8 cellular contexts compared by ENCODE assay signal in genomic region chrX:48890934-48891401, GRCh38. TPM values are rescaled to one million over a fixed set of nuclear protein-coding genes. Genes with fewer than 3 reads are reported as not detected.
DNase-seq lines count a peak whose midpoint lies in the region; ATAC-seq and TF ChIP-seq lines count a peak whose summit lies in the region.

No MANE protein-coding gene starts in this region.

- H3K27me3 ChIP-seq in MG63 (no peaks in the 10 kb centered on the region), mesenchymal stem cell (ENCODE audit: control insufficient read depth in 1 of 2, insufficient read depth in 1 of 2, low read length in 2 of 2) (no peaks in the 10 kb centered on the region)

- H2AK5ac ChIP-seq in mesenchymal stem cell (ENCODE audit: low read length, severe bottlenecking) = no peak overlapping the region

- no peak for DNase-seq in GM12865 (ENCODE audit: low read depth)
- no peak for DNase-seq in MG63
- DNase-seq in central memory CD8-positive, alpha-beta T cell (ENCODE audit: low spot score in 2 of 2) = no peak
- DNase-seq in mesenchymal stem cell = no peak
- DNase-seq in type B pancreatic cell (ENCODE audit: extremely low spot score, unreplicated experiment) = peak; percentile 71
- no peak for DNase-seq in activated gamma-delta T cell treated with Interleukin-2 at 50 U/mL for 16 hours
- DNase-seq in germinal center (ENCODE audit: low spot score) = no peak

- H3K79me1 ChIP-seq in mesenchymal stem cell (replicated peaks; ENCODE audit: low read length, poor library complexity, severe bottlenecking) = peaks cover 13% of the 10 kb centered on the region

- no peak overlapping the region for H2BK5ac ChIP-seq in mesenchymal stem cell (ENCODE audit: low read depth, low read length, poor library complexity, severe bottlenecking)

- TF ChIP-seq CTCF in GM12865 (IDR thresholded peaks at IDR 0.05; ENCODE audit: insufficient read depth, low read depth, low read length, missing control alignments) = no peak
- TF ChIP-seq CTCF in type B pancreatic cell (conservative IDR thresholded peaks at IDR 0.05) = no peak

- H3K14ac ChIP-seq in mesenchymal stem cell (ENCODE audit: low read length in 2 of 2) = no peak overlapping the region

- no peak overlapping the region for H3K23ac ChIP-seq in mesenchymal stem cell (ENCODE audit: low read length in 2 of 2)

- H3K18ac ChIP-seq in mesenchymal stem cell (ENCODE audit: low read depth in 1 of 2, low read length in 2 of 2) = peak overlapping the region; percentile 3 to 54

- H3K9me3 ChIP-seq in MG63 (no peaks in the 10 kb centered on the region), mesenchymal stem cell (ENCODE audit: control insufficient read depth, low read length) (no peaks in the 10 kb centered on the region)

- peak overlapping the region; percentile 72 for H3K4me2 ChIP-seq in mesenchymal stem cell (ENCODE audit: low read length, poor library complexity, severe bottlenecking)

- H3K36me3 ChIP-seq in MG63 (no peaks in the 10 kb centered on the region), mesenchymal stem cell (ENCODE audit: control insufficient read depth in 1 of 2, insufficient read depth in 2 of 2, low read depth in 1 of 2, low read length in 2 of 2) (peaks cover 10 to 23% of the 10 kb centered on the region in 2 experiments)

- H3K4me1 ChIP-seq in mesenchymal stem cell (ENCODE audit: control insufficient read depth, insufficient read depth, low read depth, low read length) = peaks cover 3% of the 10 kb centered on the region

- H3K4me3 ChIP-seq in GM12865 (ENCODE audit: low read depth, low read length) = peak overlapping the region; percentile 55
- H3K4me3 ChIP-seq in MG63 = peak overlapping the region; percentile 45
- peak overlapping the region; percentile 63 to 75 for H3K4me3 ChIP-seq in mesenchymal stem cell (ENCODE audit: insufficient read depth in 1 of 2, low read depth in 1 of 2, low read length in 2 of 2)

- H3K4me3 Mint-ChIP-seq in central memory CD8-positive, alpha-beta T cell = peak overlapping the region; percentile 77
- peak overlapping the region; percentile 88 for H3K4me3 Mint-ChIP-seq in type B pancreatic cell

- ATAC-seq in GM21529 (IDR thresholded peaks at IDR 0.05; ENCODE audit: unreplicated experiment) = peak; percentile 37
- peak; percentile 25 for ATAC-seq in central memory CD8-positive, alpha-beta T cell (replicated peaks; ENCODE audit: extremely low read depth, poor library complexity, severe bottlenecking)

- no peak overlapping the region for H4K91ac ChIP-seq in mesenchymal stem cell (ENCODE audit: low read length)

- no peak overlapping the region for H2AFZ ChIP-seq in mesenchymal stem cell (ENCODE audit: low read depth, low read length)

- H2BK12ac ChIP-seq in mesenchymal stem cell (ENCODE audit: low read length in 2 of 2) = no peak overlapping the region

- no peak overlapping the region for H2BK15ac ChIP-seq in mesenchymal stem cell (ENCODE audit: low read depth, poor library complexity, severe bottlenecking)

- 5% methylated on average over 8 of the region's 35 CpGs for WGBS in mesenchymal stem cell

- no peak overlapping the region for H3K27ac ChIP-seq in mesenchymal stem cell (ENCODE audit: low read length, poor library complexity, severe bottlenecking)

- peaks cover 9% of the 10 kb centered on the region for H3K36me3 Mint-ChIP-seq in central memory CD8-positive, alpha-beta T cell (ENCODE audit: insufficient read depth)
- peaks cover 4% of the 10 kb centered on the region for H3K36me3 Mint-ChIP-seq in type B pancreatic cell

- no peaks in the 10 kb centered on the region for H3K9me3 Mint-ChIP-seq in central memory CD8-positive, alpha-beta T cell
- H3K9me3 Mint-ChIP-seq in type B pancreatic cell = no peaks in the 10 kb centered on the region

- peak overlapping the region; percentile 47 for H3K27ac Mint-ChIP-seq in central memory CD8-positive, alpha-beta T cell (ENCODE audit: low read depth)
- H3K27ac Mint-ChIP-seq in type B pancreatic cell = peak overlapping the region; percentile 94

- H3K4ac ChIP-seq in mesenchymal stem cell (ENCODE audit: low read depth in 1 of 2, low read length in 2 of 2) = no peak overlapping the region

- peak overlapping the region; percentile 79 for H2BK120ac ChIP-seq in mesenchymal stem cell (ENCODE audit: low read depth, low read length)

- peak overlapping the region; percentile 62 for H3K9ac ChIP-seq in mesenchymal stem cell (ENCODE audit: low read length)

- H3K27me3 Mint-ChIP-seq in central memory CD8-positive, alpha-beta T cell = no peaks in the 10 kb centered on the region
- no peaks in the 10 kb centered on the region for H3K27me3 Mint-ChIP-seq in type B pancreatic cell

- peak overlapping the region; percentile 49 for H4K8ac ChIP-seq in mesenchymal stem cell (ENCODE audit: low read length)

- peaks cover 16% of the 10 kb centered on the region for H3K4me1 Mint-ChIP-seq in central memory CD8-positive, alpha-beta T cell
- H3K4me1 Mint-ChIP-seq in type B pancreatic cell (ENCODE audit: unreplicated experiment) = peaks cover 8% of the 10 kb centered on the region

RNA-seq across cellular contexts. Expression of gene TIMM17B, which starts 6.6 kb away (rescaled TPM):
- total RNA-seq in MG63 (2014; rRNA removed; shearing (Covaris generic); ENCODE audit: low replicate concordance) = 74.1 and 76.5 TPM in 2 replicates
- polyA plus RNA-seq in mesenchymal stem cell (2013, experiment 1 of 2) = 43.8 TPM
- polyA plus RNA-seq in mesenchymal stem cell (2013, experiment 2 of 2) = 44.4 TPM
- 64.4 and 77.4 TPM in 2 replicates for total RNA-seq in type B pancreatic cell (ENCODE audit: low replicate concordance)

RNA-seq across cellular contexts. Expression of gene PQBP1, which starts 6.8 kb away (rescaled TPM):
- total RNA-seq in MG63 (2014; rRNA removed; shearing (Covaris generic); ENCODE audit: low replicate concordance) = 117 and 168 TPM in 2 replicates
- 69.7 TPM for polyA plus RNA-seq in mesenchymal stem cell (2013, experiment 1 of 2)
- 66.1 TPM for polyA plus RNA-seq in mesenchymal stem cell (2013, experiment 2 of 2)
- 58.6 and 77.9 TPM in 2 replicates for total RNA-seq in type B pancreatic cell (ENCODE audit: low replicate concordance)

RNA-seq across cellular contexts. Expression of gene SLC35A2, which starts 20.5 kb away (rescaled TPM):
- 16.6 and 25.9 TPM in 2 replicates for total RNA-seq in MG63 (2014; rRNA removed; shearing (Covaris generic); ENCODE audit: low replicate concordance)
- 38.4 TPM for polyA plus RNA-seq in mesenchymal stem cell (2013, experiment 1 of 2)
- 38.1 TPM for polyA plus RNA-seq in mesenchymal stem cell (2013, experiment 2 of 2)
- total RNA-seq in type B pancreatic cell (ENCODE audit: low replicate concordance) = 33.3 and 79.0 TPM in 2 replicates

RNA-seq across cellular contexts. Expression of gene PIM2, which starts 27.9 kb away (rescaled TPM):
- 1.6 and 1.9 TPM in 2 replicates for total RNA-seq in MG63 (2014; rRNA removed; shearing (Covaris generic); ENCODE audit: low replicate concordance)
- 11.0 TPM for polyA plus RNA-seq in mesenchymal stem cell (2013, experiment 1 of 2)
- 10.8 TPM for polyA plus RNA-seq in mesenchymal stem cell (2013, experiment 2 of 2)
- 9.3 and 11.5 TPM in 2 replicates for total RNA-seq in type B pancreatic cell (ENCODE audit: low replicate concordance)

RNA-seq across cellular contexts. Expression of gene PCSK1N, which starts 55.6 kb away (rescaled TPM):
- 0.72 and 6.1 TPM in 2 replicates for total RNA-seq in MG63 (2014; rRNA removed; shearing (Covaris generic); ENCODE audit: low replicate concordance)
- polyA plus RNA-seq in mesenchymal stem cell (2013, experiment 1 of 2) = 0.12 TPM
- polyA plus RNA-seq in mesenchymal stem cell (2013, experiment 2 of 2) = 0.16 TPM
- 109 and 246 TPM in 2 replicates for total RNA-seq in type B pancreatic cell (ENCODE audit: low replicate concordance)
